ENCODE assay signal across 26 cellular contexts in the genomic region with DNA sequence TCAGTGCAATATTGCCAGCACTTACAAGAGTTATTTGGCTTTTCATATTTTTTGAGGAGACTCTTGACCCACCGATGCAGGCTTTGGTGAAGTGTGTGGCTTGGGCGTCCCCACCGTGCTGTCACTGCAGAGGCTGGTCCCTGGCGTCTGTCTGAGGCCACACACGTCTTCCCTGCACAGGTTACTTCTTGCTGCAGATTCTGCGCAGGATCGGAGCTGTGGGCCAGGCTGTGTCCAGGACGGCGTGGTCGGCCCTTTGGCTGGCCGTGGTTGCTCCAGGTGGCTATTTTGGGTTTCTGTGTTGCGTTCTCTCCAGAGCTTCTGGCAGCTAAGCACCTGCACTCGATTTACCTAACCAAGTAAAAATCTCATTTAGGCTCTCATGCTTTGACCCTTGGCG.
"Had no signal": no experiment of that assay in that cellular context is flagged by ENCODE, and none has a peak within 500 bp of the region (broad histone marks: within the 10 kb centered on the region; RNA-seq: fewer than 3 reads in every experiment).

No MANE protein-coding gene starts in this region.

- H3K4me1 Mint-ChIP-seq: immature natural killer cell, nephron, neural crest cell had no signal

- H3K27me3 ChIP-seq: pancreas, right lobe of liver, stomach, testis, thyroid gland, transverse colon, upper lobe of left lung, vagina had no signal

- H3K27ac ChIP-seq: lower lobe of right lung, pancreas, prostate gland, right lobe of liver, skin epidermis, stomach, testis, thyroid gland, transverse colon, upper lobe of left lung, vagina had no signal

- ATAC-seq: lower lobe of right lung; naive thymus-derived CD8-positive, alpha-beta T cell; pancreas; right lobe of liver; stimulated activated naive B cell treated with anti-CD40 and anti-IgM and Interleukin-4, amounts not matched to agents 10 μg/mL and 1 μg/mL and 100 μg/mL, for 72 hours; stimulated activated naive CD8-positive, alpha-beta T cell treated with anti-CD3 and anti-CD28 coated beads, Interleukin-15, Interleukin-2, amounts not matched to agents 100 U/mL and 50 U/mL, for 24 hours had no signal

- H3K4me1 ChIP-seq: lower lobe of right lung, pancreas, prostate gland, stomach, testis, thyroid gland, transverse colon, upper lobe of left lung, vagina had no signal

- H3K4me3 Mint-ChIP-seq: immature natural killer cell; naive thymus-derived CD8-positive, alpha-beta T cell; nephron; neural crest cell; stimulated activated naive B cell treated with anti-CD40 and anti-IgM and Interleukin-4, amounts not matched to agents 10 μg/mL and 1 μg/mL and 100 μg/mL, for 72 hours had no signal

- H3K4me3 ChIP-seq: lower lobe of right lung, pancreas, prostate gland, right lobe of liver, skin epidermis, stomach, testis, thyroid gland, transverse colon, upper lobe of left lung, vagina had no signal

- H3K9me3 ChIP-seq: lower lobe of right lung, pancreas, prostate gland, right lobe of liver, stomach, testis, thyroid gland, transverse colon, upper lobe of left lung, vagina had no signal

- DNase-seq: hypothalamus; immature natural killer cell; kidney; lower lobe of right lung; mammary epithelial cell; mesenchymal stem cell; nucleus accumbens; right lobe of liver; stimulated activated CD4-positive, alpha-beta T cell treated with anti-CD3 and anti-CD28 coated beads, Interleukin-12 subunit alpha, Interleukin-12 subunit beta, amount 100 ng/mL, for 4 hours; stimulated activated CD4-positive, alpha-beta T cell treated with anti-CD3 and anti-CD28 coated beads, Interleukin-15, amount 100 ng/mL, for 24 hours; stimulated activated CD4-positive, alpha-beta T cell treated with anti-CD3 and anti-CD28 coated beads, Interleukin-2, amount 100 ng/mL, for 24 hours; stimulated activated CD4-positive, alpha-beta T cell treated with anti-CD3 and anti-CD28 coated beads, Interleukin-4, amount 100 ng/mL, for 1 hour; stimulated activated naive B cell treated with anti-CD40 and anti-IgM and Interleukin-4, amounts not matched to agents 10 μg/mL and 1 μg/mL and 100 μg/mL, for 72 hours; stimulated activated naive CD8-positive, alpha-beta T cell treated with anti-CD3 and anti-CD28 coated beads, Interleukin-15, Interleukin-2, amounts not matched to agents 100 U/mL and 50 U/mL, for 24 hours; stomach; testis; thyroid gland; transverse colon had no signal

- H3K9me3 Mint-ChIP-seq: immature natural killer cell; neural crest cell; stimulated activated naive B cell treated with anti-CD40 and anti-IgM and Interleukin-4, amounts not matched to agents 10 μg/mL and 1 μg/mL and 100 μg/mL, for 72 hours had no signal

- H3K27me3 Mint-ChIP-seq: naive thymus-derived CD8-positive, alpha-beta T cell; stimulated activated naive B cell treated with anti-CD40 and anti-IgM and Interleukin-4, amounts not matched to agents 10 μg/mL and 1 μg/mL and 100 μg/mL, for 72 hours had no signal

- H3K27ac Mint-ChIP-seq: immature natural killer cell; nephron; stimulated activated naive B cell treated with anti-CD40 and anti-IgM and Interleukin-4, amounts not matched to agents 10 μg/mL and 1 μg/mL and 100 μg/mL, for 72 hours had no signal
